In the genomic region with DNA sequence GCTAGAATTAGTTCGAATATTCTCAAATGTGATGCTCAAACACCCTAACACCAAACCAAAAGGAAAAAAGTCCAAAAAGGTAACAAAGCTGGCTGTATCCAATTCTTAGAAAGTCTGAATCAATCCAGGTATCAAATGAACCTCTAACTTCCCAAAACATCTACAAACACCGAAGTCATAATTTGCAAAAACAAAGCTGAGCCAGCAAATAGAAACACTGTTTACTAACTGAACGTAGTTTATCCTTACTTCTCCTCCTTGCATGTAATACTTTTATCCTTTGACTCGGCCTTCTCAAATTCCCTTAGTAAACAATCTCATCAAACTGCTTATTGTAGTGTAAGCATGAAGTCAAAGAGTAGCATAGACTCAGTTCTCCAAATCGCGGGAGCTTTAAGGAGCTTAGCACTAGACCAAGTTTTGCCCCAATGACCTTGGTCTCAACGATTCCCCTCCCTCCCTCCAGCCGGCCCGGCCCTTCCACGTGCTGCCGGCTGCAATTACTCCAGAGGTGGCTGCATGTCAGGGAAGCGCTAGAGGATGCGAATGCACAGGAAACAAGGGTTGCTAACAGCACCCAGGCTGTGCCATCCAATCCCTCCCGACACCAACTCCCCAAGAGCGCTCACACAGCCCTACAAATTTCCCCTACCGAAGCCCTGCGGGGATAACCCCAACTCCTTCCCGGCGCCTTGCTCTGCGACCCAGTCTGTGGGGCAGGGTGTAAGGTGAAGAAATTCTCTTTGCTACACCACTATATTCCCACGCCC, we compare ENCODE assay signal across 8 cellular contexts. TPM values are rescaled to one million over a fixed set of nuclear protein-coding genes. Genes with fewer than 3 reads are reported as not detected.
DNase-seq lines count a peak whose midpoint lies in the region; FAIRE-seq and TF ChIP-seq lines count a peak whose summit lies in the region.

No MANE protein-coding gene starts in this region.

- H2BK120ac ChIP-seq in mesendoderm (ENCODE audit: low read depth, low read length) = no peak overlapping the region

- peak in 2 of 3 experiments; percentile 2 to 63 for DNase-seq in NCI-H1417 (lab: John Stamatoyannopoulos, UW)
- DNase-seq in NCI-H1417 treated with DMSO at 0.1 percent for 48 hours (lab: John Stamatoyannopoulos, UW) = no peak
- DNase-seq in H54 (ENCODE audit: insufficient read length, low spot score) = peak; percentile 30
- peak; percentile 82 for DNase-seq in Karpas-422
- peak in 3 of 5 experiments; percentile 13 to 24 (median 13) for DNase-seq in T-helper 2 cell
- peak; percentile 77 for DNase-seq in mesendoderm

- H3K4me3 ChIP-seq in Karpas-422 (ENCODE audit: low read length) (peak overlapping the region; percentile 90), ectodermal cell (ENCODE audit: insufficient read depth, low read depth, low read length) (peak overlapping the region; percentile 100), mesendoderm (ENCODE audit: low read length) (peak overlapping the region; percentile 91), stomach smooth muscle (ENCODE audit: low read length in 2 of 2) (peak overlapping the region; percentile 91 to 95)

- H2AK5ac ChIP-seq in mesendoderm (ENCODE audit: low read length) = no peak overlapping the region

- no peak overlapping the region for H3K23ac ChIP-seq in mesendoderm (ENCODE audit: low read length)

- peak overlapping the region; percentile 86 for H3K18ac ChIP-seq in mesendoderm (ENCODE audit: low read length)

- H3K4me2 ChIP-seq in Karpas-422 (ENCODE audit: low read depth, low read length, poor library complexity, severe bottlenecking) (peak overlapping the region; percentile 91), mesendoderm (ENCODE audit: low read length) (peak overlapping the region; percentile 71)

- H4K20me1 ChIP-seq in Karpas-422 (ENCODE audit: insufficient read depth, low read depth, low read length) = peaks cover 4% of the 10 kb centered on the region; the same call in 1 of the 2 replicates

- peaks cover 19% of the 10 kb centered on the region; the same call in 1 of the 2 replicates for H3K36me3 ChIP-seq in Karpas-422 (ENCODE audit: insufficient read depth, low read length)
- H3K36me3 ChIP-seq in ectodermal cell (ENCODE audit: control insufficient read depth, insufficient read depth, low read length) = no peaks in the 10 kb centered on the region
- H3K36me3 ChIP-seq in mesendoderm (ENCODE audit: control insufficient read depth, insufficient read depth, low read length) = no peaks in the 10 kb centered on the region
- peaks cover 4 to 6% of the 10 kb centered on the region in 2 donors for H3K36me3 ChIP-seq in stomach smooth muscle (ENCODE audit: control insufficient read depth in 2 of 2, insufficient read depth in 2 of 2, low read length in 2 of 2)

- no peaks in the 10 kb centered on the region for H3K9me3 ChIP-seq in Karpas-422 (ENCODE audit: low read length)
- H3K9me3 ChIP-seq in ectodermal cell (ENCODE audit: control insufficient read depth, low read length) = no peaks in the 10 kb centered on the region
- H3K9me3 ChIP-seq in stomach smooth muscle (ENCODE audit: control insufficient read depth in 2 of 2, low read length in 2 of 2) = no peaks in the 10 kb centered on the region

- H4K8ac ChIP-seq in mesendoderm (ENCODE audit: low read depth, low read length) = no peak overlapping the region

- H3K79me2 ChIP-seq in Karpas-422 (ENCODE audit: low read length) = peaks cover 57% of the 10 kb centered on the region
- peaks cover 39% of the 10 kb centered on the region for H3K79me2 ChIP-seq in mesendoderm (ENCODE audit: control insufficient read depth, insufficient read depth, low read length)

- 4 to 5% methylated on average over 19 to 21 of the region's 21 CpGs for WGBS in ectodermal cell, 2 experiments
- WGBS in mesendoderm (ENCODE audit: extremely low coverage, insufficient coverage, low lambda C conversion rate) = no CpG with 5 or more reads among the region's 21 CpGs

- peak overlapping the region; percentile 89 for H3K9ac ChIP-seq in Karpas-422 (ENCODE audit: low read length)
- peak overlapping the region; percentile 77 for H3K9ac ChIP-seq in mesendoderm (ENCODE audit: low read length)
- peak overlapping the region; percentile 95 to 98 for H3K9ac ChIP-seq in stomach smooth muscle (ENCODE audit: low read length in 2 of 2)

- H3K4me1 ChIP-seq in Karpas-422 (ENCODE audit: low read length) = peaks cover 18% of the 10 kb centered on the region
- H3K4me1 ChIP-seq in ectodermal cell (ENCODE audit: control insufficient read depth, insufficient read depth, low read length) = peaks cover 6% of the 10 kb centered on the region
- no peaks in the 10 kb centered on the region for H3K4me1 ChIP-seq in mesendoderm (ENCODE audit: control insufficient read depth, low read depth, low read length)
- peaks cover 11% of the 10 kb centered on the region for H3K4me1 ChIP-seq in stomach smooth muscle (ENCODE audit: control insufficient read depth, insufficient read depth, low read length)

- H3K27ac ChIP-seq in Karpas-422 (ENCODE audit: low read length) (peak overlapping the region; percentile 0; the same call in 1 of the 2 replicates), ectodermal cell (ENCODE audit: insufficient read depth, low read depth, low read length, poor library complexity, severe bottlenecking) (peak overlapping the region; percentile 87), mesendoderm (ENCODE audit: low read depth, low read length) (peak overlapping the region; percentile 85), stomach smooth muscle (ENCODE audit: low read length) (peak overlapping the region; percentile 92)

- H2BK5ac ChIP-seq in mesendoderm (ENCODE audit: low read length) = peak overlapping the region; percentile 55

- peak overlapping the region; percentile 97 for H3K56ac ChIP-seq in mesendoderm (ENCODE audit: low read length)

- no peak overlapping the region for H4K5ac ChIP-seq in mesendoderm (ENCODE audit: low read length)

- H3K27me3 ChIP-seq in Karpas-422 (ENCODE audit: low read length) (no peaks in the 10 kb centered on the region), ectodermal cell (ENCODE audit: control insufficient read depth, insufficient read depth, low read length, poor library complexity, severe bottlenecking) (no peaks in the 10 kb centered on the region), mesendoderm (ENCODE audit: insufficient read depth, low read length, poor library complexity) (no peaks in the 10 kb centered on the region), stomach smooth muscle (ENCODE audit: control insufficient read depth in 1 of 2, insufficient read depth in 2 of 2, low read length in 2 of 2) (no peaks in the 10 kb centered on the region)

- peak; percentile 39; the same call in 1 of the 2 replicates for TF ChIP-seq POLR2A in H54 (IDR thresholded peaks at IDR 0.05; ENCODE audit: low read depth, low read length)

- H3K4ac ChIP-seq in mesendoderm (ENCODE audit: low read depth, low read length) = no peak overlapping the region

- no peak for FAIRE-seq in H54 (lab: Jason Lieb, UNC)

- H2AFZ ChIP-seq in Karpas-422 (ENCODE audit: low read length) = 0 out of 2 replicates have a peak overlapping the region, but pooled peaks have one; percentile 44

- no peaks in the 10 kb centered on the region for H3K9me2 ChIP-seq in Karpas-422 (replicated peaks; ENCODE audit: insufficient read depth, low read length)

- no peak overlapping the region for H2BK15ac ChIP-seq in mesendoderm (replicated peaks; ENCODE audit: low read depth)

- no peaks in the 10 kb centered on the region for H3K79me1 ChIP-seq in mesendoderm (ENCODE audit: low read length)

RNA-seq across cellular contexts. Expression of gene XPO4, which starts 0.7 kb away (rescaled TPM):
- 17.4 and 36.3 TPM in 2 replicates for total RNA-seq in Karpas-422 (2014; rRNA removed; shearing (Covaris generic); ENCODE audit: low replicate concordance)
- polyA plus RNA-seq in ectodermal cell (2013, experiment 1 of 4) = 20.8 TPM
- 22.5 TPM for polyA plus RNA-seq in ectodermal cell (2013, experiment 2 of 4)
- polyA plus RNA-seq in ectodermal cell (2013, experiment 3 of 4) = 14.5 TPM
- polyA plus RNA-seq in ectodermal cell (2013, experiment 4 of 4) = 16.3 TPM
- 19.6 TPM for polyA plus RNA-seq in mesendoderm (2013, experiment 1 of 2)
- 18.9 TPM for polyA plus RNA-seq in mesendoderm (2013, experiment 2 of 2)

Comparison
In these comparisons a context has a peak if more than half of its experiments do, and no peak if none do; other contexts are left out.
1. H3K27ac ChIP-seq: peak in every context shown above with its lines; median percentile 92 in stomach smooth muscle; 87 in ectodermal cell; 85 in mesendoderm; 0 in Karpas-422.